Comparison of ENCODE assay signal across 11 cellular contexts in genomic region chr7:74284781-74285259, GRCh38. TPM values are rescaled to one million over a fixed set of nuclear protein-coding genes. Genes with fewer than 3 reads are reported as not detected.
A peak's percentile ranks its signal among the peaks of the same experiment; 100 is the strongest.
DNase-seq lines count a peak whose midpoint lies in the region; ATAC-seq and FAIRE-seq lines count a peak whose summit lies in the region.
"Had no signal": no experiment of that assay in that cellular context is flagged by ENCODE, and none has a peak within 500 bp of the region (broad histone marks: within the 10 kb centered on the region; RNA-seq: fewer than 3 reads in every experiment).

No MANE protein-coding gene starts in this region.

- ATAC-seq in HG02678 (IDR thresholded peaks at IDR 0.05; ENCODE audit: unreplicated experiment) (peak; percentile 42), HG03280 (IDR thresholded peaks at IDR 0.05; ENCODE audit: unreplicated experiment) (no peak), HG03565 (IDR thresholded peaks at IDR 0.05; ENCODE audit: unreplicated experiment) (no peak)
- ATAC-seq: heart right ventricle had no signal

- no peak overlapping the region for H3K4me3 ChIP-seq in small intestine (ENCODE audit: low read depth in 1 of 2, low read length in 2 of 2)
- H3K4me3 ChIP-seq: heart right ventricle had no signal

- DNase-seq in NCI-H146 (lab: John Stamatoyannopoulos, UW) (peak; percentile 20), NCI-H146 treated with DMSO at 0.1 percent for 48 hours (lab: John Stamatoyannopoulos, UW; ENCODE audit: unreplicated experiment) (no peak), SW480 (ENCODE audit: low spot score) (peak; percentile 96), small intestine (peak; percentile 99)
- no peak for DNase-seq in effector CD8-positive, alpha-beta T cell (lab: John Stamatoyannopoulos, UW)
- DNase-seq: heart right ventricle, NCI-H1436 had no signal

- 11 to 42% (median 24%) methylated on average over 9 of the region's 9 CpGs for WGBS in small intestine, 3 donors

- FAIRE-seq in small intestine (lab: Jason Lieb, UNC) = no peak

- H3K27ac ChIP-seq in small intestine (ENCODE audit: low read depth in 1 of 2, low read length in 1 of 2) = peak overlapping the region; percentile 92 to 93
- H3K27ac ChIP-seq: heart right ventricle, parathyroid adenoma had no signal

- no peaks in the 10 kb centered on the region for H3K36me3 ChIP-seq in small intestine (ENCODE audit: control insufficient read depth in 2 of 2, insufficient read depth in 2 of 2, low read length in 2 of 2)
- H3K36me3 ChIP-seq: heart right ventricle had no signal

- no peaks in the 10 kb centered on the region for H3K27me3 ChIP-seq in small intestine (ENCODE audit: control insufficient read depth in 2 of 2, insufficient read depth in 2 of 2, low read length in 2 of 2)
- H3K27me3 ChIP-seq: heart right ventricle had no signal

- H3K9me3 ChIP-seq in small intestine (ENCODE audit: control insufficient read depth, low read depth) = no peaks in the 10 kb centered on the region
- H3K9me3 ChIP-seq: heart right ventricle had no signal

- H3K4me1 ChIP-seq in small intestine (ENCODE audit: control insufficient read depth in 2 of 2, insufficient read depth in 1 of 2, low read depth in 1 of 2, low read length in 1 of 2) = peaks cover 2 to 3% of the 10 kb centered on the region in 2 donors

RNA-seq across cellular contexts. Expression of gene CLIP2, which starts 4.4 kb away (rescaled TPM):
- polyA plus RNA-seq in small intestine = 10 to 100 TPM; 11.3 to 25.9 (median 12.5) TPM

RNA-seq across cellular contexts. Expression of gene RFC2, which starts 30.6 kb away (rescaled TPM):
- polyA plus RNA-seq in small intestine = 10 to 100 TPM in 2 of 3 donors, 1 to 10 TPM in 1; 5.4 to 27.1 (median 12.2) TPM

Comparison
In these comparisons a context has a peak if more than half of its experiments do, and no peak if none do; other contexts are left out.
1. DNase-seq: peak in NCI-H146 (single experiment), SW480 (single experiment) and small intestine (single experiment); none in NCI-H146 treated with DMSO at 0.1 percent for 48 hours (single experiment) and effector CD8-positive, alpha-beta T cell (single experiment).